22 cellular contexts compared by ENCODE assay signal in the genomic region with DNA sequence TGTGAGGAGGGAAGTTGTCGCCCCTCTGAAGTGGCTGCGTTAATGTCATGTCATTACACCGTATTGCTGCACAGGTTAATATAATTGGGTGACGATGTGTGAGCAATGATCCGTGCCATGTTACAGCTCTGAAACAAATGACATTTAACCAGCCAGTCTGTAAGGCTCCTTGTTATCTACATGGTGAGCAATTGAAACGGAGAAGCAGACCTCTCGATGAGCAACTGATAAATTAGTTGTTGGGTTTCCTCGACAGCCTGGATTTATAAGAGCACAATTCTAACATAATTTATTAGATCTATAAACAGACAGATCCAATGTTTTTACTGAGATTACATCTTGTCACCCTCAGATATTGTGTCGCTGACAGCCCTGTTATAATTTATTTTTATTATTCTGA. TPM values are rescaled to one million over a fixed set of nuclear protein-coding genes. Genes with fewer than 3 reads are reported as not detected.
DNase-seq lines count a peak whose midpoint lies in the region; ATAC-seq and TF ChIP-seq lines count a peak whose summit lies in the region.
"Had no signal": no experiment of that assay in that cellular context is flagged by ENCODE, and none has a peak within 500 bp of the region (broad histone marks: within the 10 kb centered on the region; RNA-seq: fewer than 3 reads in every experiment).

No MANE protein-coding gene starts in this region.

- no peaks in the 10 kb centered on the region for H3K4me1 ChIP-seq in smooth muscle cell (ENCODE audit: low read depth)
- H3K4me1 ChIP-seq: SJSA1 had no signal

- POLR2A ChIA-PET in HEK293T (lab: Yijun Ruan, JAX), result interaction anchor here (1.1 kb wide), 1 partner anchor 50 kb away, joined by 3 read pairs; the partner anchor contains the start of gene MAFB

- H3F3A ChIP-seq in neural cell (ENCODE audit: insufficient read depth, low read length, poor library complexity, severe bottlenecking) (no peaks in the 10 kb centered on the region), smooth muscle cell (ENCODE audit: low read depth) (no peaks in the 10 kb centered on the region)

- H3K79me2 ChIP-seq in neural cell (replicated peaks; ENCODE audit: insufficient read depth, low read length) (no peaks in the 10 kb centered on the region), smooth muscle cell (ENCODE audit: low read depth) (no peaks in the 10 kb centered on the region)

- H3K36me3 ChIP-seq in neural cell (ENCODE audit: insufficient read depth, low read length) (no peaks in the 10 kb centered on the region), smooth muscle cell (ENCODE audit: low read depth) (no peaks in the 10 kb centered on the region)
- H3K36me3 ChIP-seq: BLaER1, SJSA1 had no signal

- TF ChIP-seq CTCF in neural cell (IDR thresholded peaks at IDR 0.05; ENCODE audit: poor library complexity, severe bottlenecking) (no peak), smooth muscle cell (IDR thresholded peaks at IDR 0.05; ENCODE audit: borderline replicate concordance, insufficient read depth, poor library complexity, severe bottlenecking) (no peak)

- 40% methylated on average over 9 of the region's 9 CpGs for WGBS in smooth muscle cell (ENCODE audit: low lambda C conversion rate)

- H3K9me3 ChIP-seq in neural cell (ENCODE audit: low read length), result no peaks in the 10 kb centered on the region
- H3K9me3 ChIP-seq in smooth muscle cell (replicated peaks; ENCODE audit: low read depth), result no peaks in the 10 kb centered on the region
- H3K9me3 ChIP-seq: BLaER1, SJSA1 had no signal

- H3K9me2 ChIP-seq in neural cell (ENCODE audit: insufficient read depth, low read length), result no peaks in the 10 kb centered on the region

- ATAC-seq in HG03565 (IDR thresholded peaks at IDR 0.05; ENCODE audit: unreplicated experiment), result no peak
- ATAC-seq: Right ventricle myocardium inferior had no signal

- H3K9ac ChIP-seq in neural cell (ENCODE audit: low read length) (peak overlapping the region; percentile 54), smooth muscle cell (ENCODE audit: low read depth) (no peak overlapping the region)
- H3K9ac ChIP-seq: BLaER1, KMS-11 had no signal

- TF ChIP-seq EP300 in neural cell (conservative IDR thresholded peaks at IDR 0.05; ENCODE audit: poor library complexity, severe bottlenecking), result peak; percentile 81

- H3K4me3 ChIP-seq in neural cell (ENCODE audit: low read length) (peak overlapping the region; percentile 49), smooth muscle cell (no peak overlapping the region)
- H3K4me3 ChIP-seq: BLaER1, SJSA1 had no signal

- no peaks in the 10 kb centered on the region for H3K27me3 ChIP-seq in neural cell (ENCODE audit: insufficient read depth, low read depth, low read length)
- H3K27me3 ChIP-seq in smooth muscle cell (ENCODE audit: low read depth), result peaks cover 22% of the 10 kb centered on the region
- H3K27me3 ChIP-seq: BLaER1 had no signal

- CTCF ChIA-PET in HEK293T (lab: Yijun Ruan, JAX), result interaction anchor here (1.5 kb wide), 1 partner anchor 207 kb away, joined by 4 read pairs; no protein-coding TSS in a partner anchor

- H4K20me1 ChIP-seq in neural cell (ENCODE audit: insufficient read depth), result no peaks in the 10 kb centered on the region
- no peaks in the 10 kb centered on the region for H4K20me1 ChIP-seq in smooth muscle cell (ENCODE audit: low read depth)
- H4K20me1 ChIP-seq: BLaER1 had no signal

- H3K4me2 ChIP-seq in neural cell (ENCODE audit: low read length), result peak overlapping the region; percentile 26
- H3K4me2 ChIP-seq in smooth muscle cell, result no peak overlapping the region
- H3K4me2 ChIP-seq: BLaER1, KMS-11 had no signal

- H3K27ac ChIP-seq in neural cell (ENCODE audit: low read length), result peak overlapping the region; percentile 88
- H3K27ac ChIP-seq in smooth muscle cell (ENCODE audit: low read depth), result no peak overlapping the region
- H3K27ac ChIP-seq: BLaER1, KMS-11, SJSA1 had no signal

- no peak for DNase-seq in HEK293T (ENCODE audit: extremely low spot score)
- DNase-seq in NCI-H1105 (lab: John Stamatoyannopoulos, UW), result peak; percentile 78
- peak; percentile 37 for DNase-seq in NCI-H748 treated with DMSO at 0.1 percent for 48 hours (lab: John Stamatoyannopoulos, UW)
- no peak for DNase-seq in SW480 (ENCODE audit: low spot score)
- no peak for DNase-seq in smooth muscle cell (lab: John Stamatoyannopoulos, UW; ENCODE audit: unreplicated experiment)
- DNase-seq: CD4-positive, alpha-beta T cell; COR-L47; DMS79; IMR-90; NCI-H1092 treated with DMSO at 0.1 percent for 48 hours; NCI-H187 treated with DMSO at 0.1 percent for 48 hours; NCI-H2107; NCI-H345; NCI-H524; SW 1271; T-helper 2 cell had no signal

- H2AFZ ChIP-seq in neural cell (ENCODE audit: low read depth, low read length) (no peak overlapping the region), smooth muscle cell (ENCODE audit: low read depth) (no peak overlapping the region)

- no peak for TF ChIP-seq RAD21 in neural cell (conservative IDR thresholded peaks at IDR 0.05)

TF ChIP-seq in HEK293T, 16 proteins besides CTCF, POLR2A, EP300 and RAD21:
- TF ChIP-seq PKNOX1 (IDR thresholded peaks at IDR 0.05), result peak; percentile 36; the same call in 1 of the 2 replicates
- no peak for TF ChIP-seq CTBP1 (IDR thresholded peaks at IDR 0.05; ENCODE audit: borderline replicate concordance)
- no peak for TF ChIP-seq FOXA1 (IDR thresholded peaks at IDR 0.05)

TF ChIP-seq in neural cell, 6 proteins besides CTCF, POLR2A, EP300 and RAD21:
- TF ChIP-seq REST (IDR thresholded peaks at IDR 0.05; ENCODE audit: borderline replicate concordance), result peak; percentile 37
- no peak for TF ChIP-seq MXI1 (conservative IDR thresholded peaks at IDR 0.05; ENCODE audit: poor library complexity, severe bottlenecking)
- TF ChIP-seq TAF1 (IDR thresholded peaks at IDR 0.05; ENCODE audit: low read depth), result no peak
- TF ChIP-seq POLR2AphosphoS5 (IDR thresholded peaks at IDR 0.05), result peak; percentile 80
- no peak for TF ChIP-seq SMC3 (conservative IDR thresholded peaks at IDR 0.05; ENCODE audit: poor library complexity)
- no peak for TF ChIP-seq EZH2 (IDR thresholded peaks at IDR 0.05; ENCODE audit: borderline replicate concordance, insufficient read depth, low read length, poor library complexity, severe bottlenecking)

RNA-seq across cellular contexts. Expression of gene MAFB, which starts 49.9 kb away (rescaled TPM):
- polyA plus RNA-seq in neural cell (4.7 and 5.6 TPM in 2 replicates), smooth muscle cell (14.4 and 24.0 TPM in 2 replicates)
- 10.5 and 11.0 TPM in 2 replicates for polyA minus RNA-seq in neural cell
- total RNA-seq in smooth muscle cell, result 15.7 and 16.3 TPM in 2 replicates
- total RNA-seq: IMR-90, SJSA1 had no signal

Comparison
In these comparisons a context has a peak if more than half of its experiments do, and no peak if none do; other contexts are left out.
1. DNase-seq: peak in NCI-H1105 (single experiment) and NCI-H748 treated with DMSO at 0.1 percent for 48 hours (single experiment); none in HEK293T (single experiment), SW480 (single experiment) and smooth muscle cell (single experiment).